In the genomic region with DNA sequence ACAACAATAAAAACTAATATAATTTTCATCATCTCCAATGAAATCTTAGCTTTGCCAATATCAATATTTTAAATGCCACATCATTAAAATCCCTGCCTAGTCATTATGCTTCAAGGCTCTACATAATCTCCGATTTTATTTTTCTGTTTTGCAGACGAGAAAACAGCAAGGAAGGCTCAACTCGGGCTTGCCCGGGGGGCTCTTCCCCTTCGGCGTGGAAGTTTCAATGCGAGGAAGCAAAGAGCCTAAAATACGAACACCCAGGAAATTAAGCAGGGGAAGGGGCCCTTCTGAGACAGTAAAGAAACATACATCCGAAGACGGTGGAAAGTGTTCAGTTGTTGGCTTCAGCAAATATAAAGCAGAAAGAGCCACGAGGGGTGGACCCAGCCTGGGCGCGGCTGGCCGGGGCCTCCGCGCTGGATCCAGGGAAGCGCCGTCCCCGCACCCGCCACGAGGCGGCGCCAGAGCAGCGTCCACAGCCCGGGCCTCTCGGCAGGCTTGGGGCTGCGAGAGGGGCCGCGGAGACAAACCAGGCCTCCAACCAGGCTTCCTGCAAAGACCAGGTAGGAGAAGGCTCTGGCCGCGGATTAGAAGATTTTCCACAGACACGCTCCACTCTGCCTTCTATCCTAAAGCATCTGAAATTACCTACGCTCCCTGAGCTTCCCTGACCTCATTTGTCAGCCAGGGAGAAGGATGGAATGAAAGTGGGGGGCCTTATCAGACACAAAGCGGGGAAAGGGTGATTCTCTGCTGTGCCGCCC, we compare ENCODE assay signal across 7 cellular contexts.
DNase-seq lines count a peak whose midpoint lies in the region; ATAC-seq and TF ChIP-seq lines count a peak whose summit lies in the region.

No MANE protein-coding gene starts in this region.

- H3K4me1 Mint-ChIP-seq in activated naive CD4-positive, alpha-beta T cell treated with anti-CD3 and anti-CD28 coated beads, Interleukin-2, amount 10 ng/mL, durations not matched to agents 7 days and 5 days = no peaks in the 10 kb centered on the region
- H3K4me1 Mint-ChIP-seq in progenitor cell of endocrine pancreas (ENCODE audit: low read depth) = no peaks in the 10 kb centered on the region

- no peaks in the 10 kb centered on the region for H3K9me3 Mint-ChIP-seq in activated naive CD4-positive, alpha-beta T cell treated with anti-CD3 and anti-CD28 coated beads, Interleukin-2, amount 10 ng/mL, durations not matched to agents 7 days and 5 days
- no peaks in the 10 kb centered on the region for H3K9me3 Mint-ChIP-seq in progenitor cell of endocrine pancreas (ENCODE audit: low read depth)

- ATAC-seq in HG03432 (IDR thresholded peaks at IDR 0.05; ENCODE audit: unreplicated experiment) = peak; percentile 71
- no peak for ATAC-seq in GM21447 (IDR thresholded peaks at IDR 0.05; ENCODE audit: unreplicated experiment)

- CTCF ChIA-PET in activated naive CD4-positive, alpha-beta T cell treated with anti-CD3 and anti-CD28 coated beads, Interleukin-2, amount 10 ng/mL, durations not matched to agents 7 days and 5 days (lab: Charles Lee) = interaction anchor here (0.5 to 1.3 kb wide), 7 partner anchors 14 to 753 kb away, joined by 3 to 4 read pairs (median 3); no protein-coding TSS in a partner anchor

- no peak overlapping the region for H3K4me3 Mint-ChIP-seq in activated naive CD4-positive, alpha-beta T cell treated with anti-CD3 and anti-CD28 coated beads, Interleukin-2, amount 10 ng/mL, durations not matched to agents 7 days and 5 days
- H3K4me3 Mint-ChIP-seq in progenitor cell of endocrine pancreas (ENCODE audit: low read depth) = peak overlapping the region; percentile 21

- H3K9me3 ChIP-seq in cardiac muscle cell (ENCODE audit: low read depth) = no peaks in the 10 kb centered on the region

- no peak overlapping the region for H3K4me3 ChIP-seq in GM12864 (ENCODE audit: low read depth, low read length)
- no peak overlapping the region for H3K4me3 ChIP-seq in cardiac muscle cell

- DNase-seq in GM12864 (ENCODE audit: low read depth) (no peak), RPMI7951 (ENCODE audit: low read depth) (peak; percentile 11), cardiac muscle cell (ENCODE audit: low read depth in 1 of 2, low spot score in 1 of 2) (peak; percentile 71 to 86), progenitor cell of endocrine pancreas (ENCODE audit: low spot score, unreplicated experiment) (peak; percentile 77)
- peak; percentile 64 for DNase-seq in activated naive CD4-positive, alpha-beta T cell treated with anti-CD3 and anti-CD28 coated beads, Interleukin-2, amount 10 ng/mL, durations not matched to agents 7 days and 5 days

- no peaks in the 10 kb centered on the region for H3K4me1 ChIP-seq in cardiac muscle cell (ENCODE audit: low read depth)

- H3K27me3 ChIP-seq in cardiac muscle cell = peaks cover 25% of the 10 kb centered on the region

- H3K36me3 ChIP-seq in cardiac muscle cell = no peaks in the 10 kb centered on the region

- no peak overlapping the region for H3K27ac Mint-ChIP-seq in activated naive CD4-positive, alpha-beta T cell treated with anti-CD3 and anti-CD28 coated beads, Interleukin-2, amount 10 ng/mL, durations not matched to agents 7 days and 5 days
- H3K27ac Mint-ChIP-seq in progenitor cell of endocrine pancreas = peak overlapping the region; percentile 69

- H3K27me3 Mint-ChIP-seq in activated naive CD4-positive, alpha-beta T cell treated with anti-CD3 and anti-CD28 coated beads, Interleukin-2, amount 10 ng/mL, durations not matched to agents 7 days and 5 days = peaks cover 21% of the 10 kb centered on the region
- H3K27me3 Mint-ChIP-seq in progenitor cell of endocrine pancreas = peaks cover 27% of the 10 kb centered on the region

- H3K36me3 Mint-ChIP-seq in activated naive CD4-positive, alpha-beta T cell treated with anti-CD3 and anti-CD28 coated beads, Interleukin-2, amount 10 ng/mL, durations not matched to agents 7 days and 5 days = no peaks in the 10 kb centered on the region
- no peaks in the 10 kb centered on the region for H3K36me3 Mint-ChIP-seq in progenitor cell of endocrine pancreas (ENCODE audit: insufficient read depth)

- no peak overlapping the region for H3K27ac ChIP-seq in cardiac muscle cell

- TF ChIP-seq CTCF in GM12864 (IDR thresholded peaks at IDR 0.05; ENCODE audit: low read depth, low read length, missing control alignments) (peak; percentile 93), cardiac muscle cell (IDR thresholded peaks at IDR 0.05; ENCODE audit: low read depth, low read length) (peak; percentile 99), progenitor cell of endocrine pancreas (IDR thresholded peaks at IDR 0.05; ENCODE audit: unreplicated experiment) (peak; percentile 98)
